Comparison of ENCODE assay signal across 8 cellular contexts in genomic region chr5:139635606-139636206, GRCh38. TPM values are rescaled to one million over a fixed set of nuclear protein-coding genes. Genes with fewer than 3 reads are reported as not detected.
A peak's percentile ranks its signal among the peaks of the same experiment; 100 is the strongest.
DNase-seq lines count a peak whose midpoint lies in the region; ATAC-seq, FAIRE-seq and TF ChIP-seq lines count a peak whose summit lies in the region.

No MANE protein-coding gene starts in this region.

- DNase-seq in ACHN: peak; percentile 92
- peak; percentile 60 for DNase-seq in GM06990 (ENCODE audit: extremely low read depth, insufficient read length)
- peak; percentile 92 for DNase-seq in NCI-H2029 (lab: John Stamatoyannopoulos, UW)
- DNase-seq in activated CD4-positive, alpha-beta memory T cell treated with anti-CD3 and anti-CD28 coated beads, Interleukin-2, amount 10 ng/mL, durations not matched to agents 7 days and 5 days: no peak
- DNase-seq in fibroblast of pulmonary artery (ENCODE audit: low read depth): peak; percentile 95
- DNase-seq in GM12892 (ENCODE audit: insufficient read length): no peak

- POLR2A ChIA-PET in activated CD4-positive, alpha-beta memory T cell treated with anti-CD3 and anti-CD28 coated beads, Interleukin-2, amount 10 ng/mL, durations not matched to agents 7 days and 5 days (lab: Charles Lee): interaction anchor here (1.0 to 2.2 kb wide), 10 partner anchors 9 to 220 kb away, joined by 3 to 12 read pairs (median 6); partner anchors contain the start of genes CXXC5 and UBE2D2

- TF ChIP-seq POLR2A in GM12892 (IDR thresholded peaks at IDR 0.05; ENCODE audit: low read depth, low read length): no peak

- H3K27me3 ChIP-seq in GM06990 (replicated peaks; ENCODE audit: control insufficient read depth, insufficient read depth, low read length): no peaks in the 10 kb centered on the region

- H3K36me3 ChIP-seq in GM06990 (ENCODE audit: control insufficient read depth, insufficient read depth, low read length): 0 out of 2 replicates have a peak, but pooled peaks cover 2% of the 10 kb centered on the region

- in situ Hi-C loops in ACHN (cut with HindIII; ENCODE audit: low pct_ligation_motif_present, low pct_unique_long_range_greater_than_20kb, low sequenced_read_pairs): no loop called here

- H3K4me3 ChIP-seq in GM06990 (replicated peaks; ENCODE audit: low read depth, low read length): peak overlapping the region; percentile 36; the same call in 1 of the 2 replicates
- H3K4me3 ChIP-seq in fibroblast of pulmonary artery (replicated peaks; ENCODE audit: low read depth, low read length): no peak overlapping the region

- H3K4me3 Mint-ChIP-seq in activated CD4-positive, alpha-beta memory T cell treated with anti-CD3 and anti-CD28 coated beads, Interleukin-2, amount 10 ng/mL, durations not matched to agents 7 days and 5 days: peak overlapping the region; percentile 42
- peak overlapping the region; percentile 78 to 81 (median 79) for H3K4me3 Mint-ChIP-seq in nephron

- H3K27ac Mint-ChIP-seq in activated CD4-positive, alpha-beta memory T cell treated with anti-CD3 and anti-CD28 coated beads, Interleukin-2, amount 10 ng/mL, durations not matched to agents 7 days and 5 days: peak overlapping the region; percentile 85
- peak overlapping the region; percentile 87 to 92 (median 90) for H3K27ac Mint-ChIP-seq in nephron

- peaks cover 13% of the 10 kb centered on the region for H3K36me3 Mint-ChIP-seq in activated CD4-positive, alpha-beta memory T cell treated with anti-CD3 and anti-CD28 coated beads, Interleukin-2, amount 10 ng/mL, durations not matched to agents 7 days and 5 days (ENCODE audit: low read depth)
- no peaks in the 10 kb centered on the region for H3K36me3 Mint-ChIP-seq in nephron (ENCODE audit: low read depth)

- H3K4me1 Mint-ChIP-seq in activated CD4-positive, alpha-beta memory T cell treated with anti-CD3 and anti-CD28 coated beads, Interleukin-2, amount 10 ng/mL, durations not matched to agents 7 days and 5 days: peaks cover 45% of the 10 kb centered on the region
- H3K4me1 Mint-ChIP-seq in nephron: peaks cover 70% of the 10 kb centered on the region

- H3K9me3 Mint-ChIP-seq in activated CD4-positive, alpha-beta memory T cell treated with anti-CD3 and anti-CD28 coated beads, Interleukin-2, amount 10 ng/mL, durations not matched to agents 7 days and 5 days: no peaks in the 10 kb centered on the region
- no peaks in the 10 kb centered on the region for H3K9me3 Mint-ChIP-seq in nephron

- no peak for ATAC-seq in HG03520 (IDR thresholded peaks at IDR 0.05; ENCODE audit: unreplicated experiment)

- CTCF ChIA-PET in activated CD4-positive, alpha-beta memory T cell treated with anti-CD3 and anti-CD28 coated beads, Interleukin-2, amount 10 ng/mL, durations not matched to agents 7 days and 5 days (lab: Charles Lee): interaction anchor here (0.7 to 6.3 kb wide), 17 partner anchors 9 to 220 kb away, joined by 3 to 73 read pairs (median 5); partner anchors contain the start of genes CXXC5 and UBE2D2

- TF ChIP-seq CTCF in GM06990 (IDR thresholded peaks at IDR 0.05; ENCODE audit: insufficient read depth, low read length, poor library complexity, severe bottlenecking) (peak; percentile 71), fibroblast of pulmonary artery (IDR thresholded peaks at IDR 0.05; ENCODE audit: low read length, missing control alignments) (peak; percentile 76), nephron (IDR thresholded peaks at IDR 0.05; ENCODE audit: unreplicated experiment in 3 of 3) (peak; percentile 53 to 61 (median 59))

- FAIRE-seq in GM12892 (lab: Jason Lieb, UNC): no peak

- no peaks in the 10 kb centered on the region for H3K27me3 Mint-ChIP-seq in activated CD4-positive, alpha-beta memory T cell treated with anti-CD3 and anti-CD28 coated beads, Interleukin-2, amount 10 ng/mL, durations not matched to agents 7 days and 5 days
- H3K27me3 Mint-ChIP-seq in nephron (ENCODE audit: low read depth): peaks cover 5% of the 10 kb centered on the region

RNA-seq across cellular contexts. Expression of gene CXXC5, which starts 12.4 kb away (rescaled TPM):
- 1 to 10 TPM; 1.4 to 1.7 TPM for total RNA-seq in activated CD4-positive, alpha-beta memory T cell treated with anti-CD3 and anti-CD28 coated beads, Interleukin-2, amount 10 ng/mL, durations not matched to agents 7 days and 5 days
- 22.4 TPM for polyA plus RNA-seq in GM12892 (2012; ENCODE audit: missing spikeins)

Comparison
In these comparisons a context has a peak if more than half of its experiments do, and no peak if none do; other contexts are left out.
1. DNase-seq: peak in ACHN (single experiment), GM06990 (single experiment), NCI-H2029 (single experiment) and fibroblast of pulmonary artery (single experiment); none in activated CD4-positive, alpha-beta memory T cell treated with anti-CD3 and anti-CD28 coated beads, Interleukin-2, amount 10 ng/mL, durations not matched to agents 7 days and 5 days (single experiment) and GM12892 (single experiment).
2. Peak in every context shown above with its lines, with median percentiles within 50 percentile points of each other: CTCF ChIP-seq.